In genomic region chr1:92877081-92877711, GRCh38 we compare ENCODE assay signal across 13 cellular contexts. TPM values are rescaled to one million over a fixed set of nuclear protein-coding genes. Genes with fewer than 3 reads are reported as not detected.
A peak's percentile ranks its signal among the peaks of the same experiment; 100 is the strongest.
DNase-seq lines count a peak whose midpoint lies in the region; TF ChIP-seq lines count a peak whose summit lies in the region.
"Had no signal": no experiment of that assay in that cellular context is flagged by ENCODE, and none has a peak within 500 bp of the region (broad histone marks: within the 10 kb centered on the region; RNA-seq: fewer than 3 reads in every experiment).

No MANE protein-coding gene starts in this region.

- no peak for TF ChIP-seq POLR2A in esophagus squamous epithelium (IDR thresholded peaks at IDR 0.05)

- H3K4me1 ChIP-seq in neural progenitor cell (peaks cover 15% of the 10 kb centered on the region), esophagus squamous epithelium (peaks cover 0 to 15% (median 2%) of the 10 kb centered on the region in 3 donors)
- H3K4me1 ChIP-seq: upper lobe of right lung had no signal

- H3K27me3 Mint-ChIP-seq in activated naive CD8-positive, alpha-beta T cell = no peaks in the 10 kb centered on the region
- H3K27me3 Mint-ChIP-seq in neural progenitor cell (ENCODE audit: insufficient read depth, low read depth) = no peaks in the 10 kb centered on the region
- H3K27me3 Mint-ChIP-seq in endothelial cell (ENCODE audit: unreplicated experiment) = no peaks in the 10 kb centered on the region

- no peak for TF ChIP-seq CTCF in neural progenitor cell (IDR thresholded peaks at IDR 0.05)
- TF ChIP-seq CTCF in endothelial cell (IDR thresholded peaks at IDR 0.05; ENCODE audit: unreplicated experiment) = no peak
- TF ChIP-seq CTCF in esophagus squamous epithelium (IDR thresholded peaks at IDR 0.05) = no peak

- 35 to 53% methylated on average over 4 of the region's 4 CpGs for WGBS in esophagus squamous epithelium, 2 donors

- peak overlapping the region; percentile 12 for H2AFZ ChIP-seq in neural progenitor cell (replicated peaks)

- H3K36me3 ChIP-seq in neural progenitor cell (no peaks in the 10 kb centered on the region), esophagus squamous epithelium (no peaks in the 10 kb centered on the region)
- H3K36me3 ChIP-seq: upper lobe of right lung had no signal

- H3F3A ChIP-seq in neural progenitor cell (ENCODE audit: low read depth) = no peaks in the 10 kb centered on the region

- peak overlapping the region; percentile 23 for H3K4me2 ChIP-seq in neural progenitor cell

- H3K4me3 Mint-ChIP-seq in activated naive CD8-positive, alpha-beta T cell = peak overlapping the region; percentile 56
- H3K4me3 Mint-ChIP-seq in neural progenitor cell (no peak overlapping the region), endothelial cell (ENCODE audit: unreplicated experiment) (no peak overlapping the region)

- no peak overlapping the region for H3K9ac ChIP-seq in neural progenitor cell

- H3K4me3 ChIP-seq in neural progenitor cell (no peak overlapping the region), esophagus squamous epithelium (peak overlapping the region in 1 of 4 donors; percentile 22)
- H3K4me3 ChIP-seq: esophagus muscularis mucosa, upper lobe of right lung had no signal

- no peaks in the 10 kb centered on the region for H3K79me2 ChIP-seq in neural progenitor cell (ENCODE audit: low read depth)

- H3K27ac Mint-ChIP-seq in activated naive CD8-positive, alpha-beta T cell = peak overlapping the region; percentile 74
- no peak overlapping the region for H3K27ac Mint-ChIP-seq in neural progenitor cell
- H3K27ac Mint-ChIP-seq in endothelial cell (ENCODE audit: unreplicated experiment) = no peak overlapping the region

- no peaks in the 10 kb centered on the region for H3K27me3 ChIP-seq in neural progenitor cell
- no peaks in the 10 kb centered on the region for H3K27me3 ChIP-seq in esophagus squamous epithelium
- H3K27me3 ChIP-seq: esophagus muscularis mucosa, upper lobe of right lung had no signal

- DNase-seq in NCI-H510A treated with DMSO at 0.1 percent for 48 hours (lab: John Stamatoyannopoulos, UW) (peak; percentile 81), NCI-H510A (lab: John Stamatoyannopoulos, UW) (no peak), NCI-H1417 (lab: John Stamatoyannopoulos, UW) (peak in 2 of 3 experiments; percentile 19 to 62), neural progenitor cell (ENCODE audit: low spot score) (peak; percentile 5), occipital lobe (lab: John Stamatoyannopoulos, UW) (no peak), endothelial cell (ENCODE audit: low spot score) (no peak), esophagus squamous epithelium (lab: John Stamatoyannopoulos, UW) (no peak)
- DNase-seq: activated gamma-delta T cell treated with Interleukin-2 at 50 U/mL for 16 hours; H7; stimulated activated CD4-positive, alpha-beta T cell treated with anti-CD3 and anti-CD28 coated beads, Interleukin-15, amount 100 ng/mL, for 24 hours; upper lobe of right lung had no signal

- intact Hi-C loops in esophagus squamous epithelium (cut with DNase I) = no loop called here

- no peaks in the 10 kb centered on the region for H4K20me1 ChIP-seq in neural progenitor cell (ENCODE audit: low read depth)

- H3K36me3 Mint-ChIP-seq in activated naive CD8-positive, alpha-beta T cell = peaks cover 9% of the 10 kb centered on the region
- H3K36me3 Mint-ChIP-seq in neural progenitor cell (peaks cover 1% of the 10 kb centered on the region), endothelial cell (ENCODE audit: low read depth, unreplicated experiment) (no peaks in the 10 kb centered on the region)

- H3K9me3 Mint-ChIP-seq in activated naive CD8-positive, alpha-beta T cell (ENCODE audit: low read depth) = no peaks in the 10 kb centered on the region
- H3K9me3 Mint-ChIP-seq in neural progenitor cell (peaks cover 7% of the 10 kb centered on the region), endothelial cell (ENCODE audit: unreplicated experiment) (no peaks in the 10 kb centered on the region)

- H3K27ac ChIP-seq in neural progenitor cell = peak overlapping the region; percentile 22
- H3K27ac ChIP-seq in esophagus squamous epithelium = peak overlapping the region in 1 of 4 donors; percentile 17
- H3K27ac ChIP-seq: esophagus muscularis mucosa, upper lobe of right lung had no signal

- no peaks in the 10 kb centered on the region for H3K9me3 ChIP-seq in neural progenitor cell (ENCODE audit: low read depth)
- no peaks in the 10 kb centered on the region for H3K9me3 ChIP-seq in esophagus squamous epithelium
- H3K9me3 ChIP-seq: upper lobe of right lung had no signal

- H3K4me1 Mint-ChIP-seq in activated naive CD8-positive, alpha-beta T cell (ENCODE audit: low read depth) = peaks cover 32% of the 10 kb centered on the region
- H3K4me1 Mint-ChIP-seq in neural progenitor cell (no peaks in the 10 kb centered on the region), endothelial cell (ENCODE audit: unreplicated experiment) (peaks cover 13% of the 10 kb centered on the region)

RNA-seq across cellular contexts. Expression of gene RPL5, which starts 45.4 kb away (rescaled TPM):
- total RNA-seq in neural progenitor cell (ENCODE audit: low replicate concordance) = 3,057 and 3,732 TPM in 2 replicates
- total RNA-seq in occipital lobe = 1,360 TPM
- 1,318 TPM for total RNA-seq in endothelial cell (ENCODE audit: unreplicated experiment)
- total RNA-seq in esophagus squamous epithelium = 1,000 to 10,000 TPM in 3 of 4 donors, 100 to 1,000 TPM in 1; 828 to 2,443 (median 1,463) TPM

Comparison
In these comparisons a context has a peak if more than half of its experiments do, and no peak if none do; other contexts are left out.
1. DNase-seq: peak in NCI-H510A treated with DMSO at 0.1 percent for 48 hours (single experiment), NCI-H1417 (2 of 3) and neural progenitor cell (single experiment); none in NCI-H510A (single experiment), occipital lobe (single experiment), endothelial cell (single experiment) and esophagus squamous epithelium (single experiment).